Comparison of ENCODE assay signal across 1 cellular context in the genomic region with DNA sequence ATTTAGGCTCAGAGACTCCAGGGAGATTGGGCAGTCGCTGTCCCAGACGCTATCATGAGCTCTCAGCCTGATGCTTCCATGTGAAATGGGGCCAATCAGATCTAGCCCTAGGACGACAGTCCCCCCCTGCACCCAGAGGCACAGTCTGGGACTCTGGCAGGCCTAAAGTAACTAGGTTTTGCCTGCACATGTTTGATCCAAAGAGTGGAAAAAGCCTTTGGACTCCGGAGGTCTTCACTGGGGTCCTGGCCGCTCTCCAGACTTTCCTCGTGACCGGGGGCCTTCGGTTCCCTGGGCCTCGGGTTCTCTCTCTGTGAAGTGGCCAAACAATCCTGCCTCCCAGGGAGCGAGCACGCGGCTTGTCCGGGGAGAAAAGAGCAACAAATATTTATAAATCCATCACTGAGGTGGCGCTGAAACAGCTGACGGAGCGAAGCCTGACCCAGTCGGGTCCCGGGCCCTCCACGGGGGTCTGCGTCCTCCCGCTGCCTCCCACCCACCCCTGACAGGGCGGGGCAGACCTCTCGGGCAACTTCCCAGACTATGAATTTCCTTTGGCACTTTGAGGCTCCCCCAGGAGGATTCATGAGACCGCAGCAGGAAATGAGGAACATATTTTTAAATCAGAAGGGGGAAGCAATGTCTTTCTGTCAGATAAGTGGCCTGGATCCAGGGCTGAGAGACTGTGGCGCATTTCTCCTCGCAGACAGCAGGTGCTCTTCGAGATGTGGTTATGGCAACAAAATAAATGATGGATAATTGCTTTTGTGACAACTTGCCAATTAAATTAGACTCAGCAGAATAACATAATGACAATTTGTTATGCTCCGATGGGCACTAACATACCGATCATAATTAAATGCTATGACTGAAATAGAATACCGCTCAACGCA.
TF ChIP-seq lines count a peak whose summit lies in the region.

No MANE protein-coding gene starts in this region.

TF ChIP-seq in WTC11, 78 proteins besides CTCF, POLR2A, EP300 and RAD21 (continued from another document):
- TF ChIP-seq, protein P1, sequence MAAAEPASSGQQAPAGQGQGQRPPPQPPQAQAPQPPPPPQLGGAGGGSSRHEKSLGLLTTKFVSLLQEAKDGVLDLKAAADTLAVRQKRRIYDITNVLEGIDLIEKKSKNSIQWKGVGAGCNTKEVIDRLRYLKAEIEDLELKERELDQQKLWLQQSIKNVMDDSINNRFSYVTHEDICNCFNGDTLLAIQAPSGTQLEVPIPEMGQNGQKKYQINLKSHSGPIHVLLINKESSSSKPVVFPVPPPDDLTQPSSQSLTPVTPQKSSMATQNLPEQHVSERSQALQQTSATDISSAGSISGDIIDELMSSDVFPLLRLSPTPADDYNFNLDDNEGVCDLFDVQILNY (CRISPR knock-in tag; IDR thresholded peaks at IDR 0.05): no peak
- TF ChIP-seq NFYB (CRISPR knock-in tag; conservative IDR thresholded peaks at IDR 0.05; ENCODE audit: low read depth) (no peak), NFATC4 (CRISPR knock-in tag; IDR thresholded peaks at IDR 0.05) (no peak), PRRX2 (CRISPR knock-in tag; IDR thresholded peaks at IDR 0.05) (no peak), NFE2L1 (CRISPR knock-in tag; IDR thresholded peaks at IDR 0.05) (no peak), ZNF263 (CRISPR knock-in tag; IDR thresholded peaks at IDR 0.05; ENCODE audit: low read depth) (no peak)
- TF ChIP-seq, protein P2, sequence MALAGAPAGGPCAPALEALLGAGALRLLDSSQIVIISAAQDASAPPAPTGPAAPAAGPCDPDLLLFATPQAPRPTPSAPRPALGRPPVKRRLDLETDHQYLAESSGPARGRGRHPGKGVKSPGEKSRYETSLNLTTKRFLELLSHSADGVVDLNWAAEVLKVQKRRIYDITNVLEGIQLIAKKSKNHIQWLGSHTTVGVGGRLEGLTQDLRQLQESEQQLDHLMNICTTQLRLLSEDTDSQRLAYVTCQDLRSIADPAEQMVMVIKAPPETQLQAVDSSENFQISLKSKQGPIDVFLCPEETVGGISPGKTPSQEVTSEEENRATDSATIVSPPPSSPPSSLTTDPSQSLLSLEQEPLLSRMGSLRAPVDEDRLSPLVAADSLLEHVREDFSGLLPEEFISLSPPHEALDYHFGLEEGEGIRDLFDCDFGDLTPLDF (CRISPR knock-in tag; IDR thresholded peaks at IDR 0.05): no peak
- TF ChIP-seq, protein P3, sequence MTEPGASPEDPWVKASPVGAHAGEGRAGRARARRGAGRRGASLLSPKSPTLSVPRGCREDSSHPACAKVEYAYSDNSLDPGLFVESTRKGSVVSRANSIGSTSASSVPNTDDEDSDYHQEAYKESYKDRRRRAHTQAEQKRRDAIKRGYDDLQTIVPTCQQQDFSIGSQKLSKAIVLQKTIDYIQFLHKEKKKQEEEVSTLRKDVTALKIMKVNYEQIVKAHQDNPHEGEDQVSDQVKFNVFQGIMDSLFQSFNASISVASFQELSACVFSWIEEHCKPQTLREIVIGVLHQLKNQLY (CRISPR knock-in tag; IDR thresholded peaks at IDR 0.05): no peak
